In genomic region chr3:174329321-174329720, GRCh38 we compare ENCODE assay signal across 20 cellular contexts.
DNase-seq lines count a peak whose midpoint lies in the region; ATAC-seq and TF ChIP-seq lines count a peak whose summit lies in the region.
"Had no signal": no experiment of that assay in that cellular context is flagged by ENCODE, and none has a peak within 500 bp of the region (broad histone marks: within the 10 kb centered on the region; RNA-seq: fewer than 3 reads in every experiment).

No MANE protein-coding gene starts in this region.

- no peak overlapping the region for H3K27ac ChIP-seq in tibial artery
- H3K27ac ChIP-seq: C4-2B, esophagus muscularis mucosa, left ventricle myocardium inferior, PC-9, prostate gland, stomach, VCaP had no signal

- H3K4me3 ChIP-seq in tibial artery, result no peak overlapping the region
- H3K4me3 ChIP-seq: esophagus muscularis mucosa, left ventricle myocardium inferior, MG63, PC-9, prostate gland, stomach had no signal

- peaks cover 18% of the 10 kb centered on the region for H3K9me3 Mint-ChIP-seq in dendritic cell treated with granulocyte-macrophage colony-stimulating factor and Interleukin-4, amounts not matched to agents 40 ng/mL and 50 ng/mL, for 4 days
- H3K9me3 Mint-ChIP-seq in osteocyte (ENCODE audit: unreplicated experiment) (peaks cover 6% of the 10 kb centered on the region), progenitor cell of endocrine pancreas (ENCODE audit: low read depth) (peaks cover 3% of the 10 kb centered on the region)

- no peaks in the 10 kb centered on the region for H3K36me3 ChIP-seq in tibial artery
- H3K36me3 ChIP-seq: esophagus muscularis mucosa, left ventricle myocardium inferior, prostate gland, stomach had no signal

- H3K36me3 Mint-ChIP-seq in dendritic cell treated with granulocyte-macrophage colony-stimulating factor and Interleukin-4, amounts not matched to agents 40 ng/mL and 50 ng/mL, for 4 days (ENCODE audit: low read depth), result no peaks in the 10 kb centered on the region
- H3K36me3 Mint-ChIP-seq in osteocyte (ENCODE audit: unreplicated experiment), result no peaks in the 10 kb centered on the region
- no peaks in the 10 kb centered on the region for H3K36me3 Mint-ChIP-seq in progenitor cell of endocrine pancreas (ENCODE audit: insufficient read depth)

- intact Hi-C loops in dendritic cell treated with granulocyte-macrophage colony-stimulating factor and Interleukin-4, amounts not matched to agents 40 ng/mL and 50 ng/mL, for 4 days (cut with micrococcal nuclease), result no loop called here
- intact Hi-C loops in tibial artery (cut with DNase I; ENCODE audit: low total_unique reads), result no loop called here

- H3K27ac Mint-ChIP-seq in dendritic cell treated with granulocyte-macrophage colony-stimulating factor and Interleukin-4, amounts not matched to agents 40 ng/mL and 50 ng/mL, for 4 days, result peak overlapping the region; percentile 32
- H3K27ac Mint-ChIP-seq in osteocyte (ENCODE audit: unreplicated experiment), result peak overlapping the region; percentile 45
- no peak overlapping the region for H3K27ac Mint-ChIP-seq in progenitor cell of endocrine pancreas
- H3K27ac Mint-ChIP-seq: activated T-helper 17 cell treated with anti-CD3 and anti-CD28 coated beads, Interleukin-2, amount 50 U/mL, for 72 hours had no signal

- H3K9me3 ChIP-seq in tibial artery, result no peaks in the 10 kb centered on the region
- H3K9me3 ChIP-seq: esophagus muscularis mucosa, left ventricle myocardium inferior, prostate gland, stomach had no signal

- ATAC-seq in GM21515 (IDR thresholded peaks at IDR 0.05; ENCODE audit: unreplicated experiment), result no peak
- ATAC-seq: activated T-helper 17 cell treated with anti-CD3 and anti-CD28 coated beads, Interleukin-2, amount 50 U/mL, for 72 hours had no signal

- peaks cover 26% of the 10 kb centered on the region for H3K4me1 Mint-ChIP-seq in dendritic cell treated with granulocyte-macrophage colony-stimulating factor and Interleukin-4, amounts not matched to agents 40 ng/mL and 50 ng/mL, for 4 days (ENCODE audit: low read depth)
- H3K4me1 Mint-ChIP-seq in osteocyte (ENCODE audit: unreplicated experiment) (peaks cover 55% of the 10 kb centered on the region), progenitor cell of endocrine pancreas (ENCODE audit: low read depth) (no peaks in the 10 kb centered on the region)
- H3K4me1 Mint-ChIP-seq: activated T-helper 17 cell treated with anti-CD3 and anti-CD28 coated beads, Interleukin-2, amount 50 U/mL, for 72 hours had no signal

- no peak overlapping the region for H3K4me3 Mint-ChIP-seq in dendritic cell treated with granulocyte-macrophage colony-stimulating factor and Interleukin-4, amounts not matched to agents 40 ng/mL and 50 ng/mL, for 4 days
- H3K4me3 Mint-ChIP-seq in osteocyte (ENCODE audit: unreplicated experiment) (no peak overlapping the region), progenitor cell of endocrine pancreas (ENCODE audit: low read depth) (no peak overlapping the region)
- H3K4me3 Mint-ChIP-seq: activated T-helper 17 cell treated with anti-CD3 and anti-CD28 coated beads, Interleukin-2, amount 50 U/mL, for 72 hours had no signal

- H3K27me3 Mint-ChIP-seq in dendritic cell treated with granulocyte-macrophage colony-stimulating factor and Interleukin-4, amounts not matched to agents 40 ng/mL and 50 ng/mL, for 4 days, result no peaks in the 10 kb centered on the region
- H3K27me3 Mint-ChIP-seq in osteocyte (ENCODE audit: unreplicated experiment) (no peaks in the 10 kb centered on the region), progenitor cell of endocrine pancreas (no peaks in the 10 kb centered on the region)
- H3K27me3 Mint-ChIP-seq: activated T-helper 17 cell treated with anti-CD3 and anti-CD28 coated beads, Interleukin-2, amount 50 U/mL, for 72 hours had no signal

- H3K27me3 ChIP-seq in tibial artery, result no peaks in the 10 kb centered on the region
- H3K27me3 ChIP-seq: esophagus muscularis mucosa, MG63, stomach had no signal

- H3K4me1 ChIP-seq in tibial artery, result peaks cover 0 to 10% (median 4%) of the 10 kb centered on the region in 4 donors
- H3K4me1 ChIP-seq: left ventricle myocardium inferior, prostate gland had no signal

- TF ChIP-seq CTCF in osteocyte (IDR thresholded peaks at IDR 0.05) (no peak), tibial artery (IDR thresholded peaks at IDR 0.05) (no peak), progenitor cell of endocrine pancreas (IDR thresholded peaks at IDR 0.05; ENCODE audit: unreplicated experiment) (no peak)

- peak; percentile 93 for DNase-seq in EH (ENCODE audit: low read depth)
- peak; percentile 15 for DNase-seq in NCI-H446 treated with DMSO at 0.1 percent for 48 hours (lab: John Stamatoyannopoulos, UW)
- no peak for DNase-seq in osteocyte (ENCODE audit: extremely low spot score, unreplicated experiment)
- no peak for DNase-seq in tibial artery
- no peak for DNase-seq in progenitor cell of endocrine pancreas (ENCODE audit: low spot score, unreplicated experiment)
- DNase-seq in NCI-H146 (lab: John Stamatoyannopoulos, UW), result no peak
- DNase-seq: DMS53, left ventricle myocardium inferior, MG63, NCI-H2081, NCI-H69, PC-9, stomach had no signal

Comparison
In these comparisons a context has a peak if more than half of its experiments do, and no peak if none do; other contexts are left out.
1. DNase-seq: peak in EH (single experiment) and NCI-H446 treated with DMSO at 0.1 percent for 48 hours (single experiment); none in osteocyte (single experiment), tibial artery (0 of 2), progenitor cell of endocrine pancreas (single experiment) and NCI-H146 (single experiment).